25 cellular contexts compared by ENCODE assay signal in genomic region chr20:53494753-53495152, GRCh38.
"Had no signal": no experiment of that assay in that cellular context is flagged by ENCODE, and none has a peak within 500 bp of the region (broad histone marks: within the 10 kb centered on the region; RNA-seq: fewer than 3 reads in every experiment).

No MANE protein-coding gene starts in this region.

- DNase-seq: dermis blood vessel endothelial cell; effector CD4-positive, alpha-beta T cell; endodermal cell; erythroblast; foreskin melanocyte; left cardiac atrium; left ventricle myocardium inferior; lower lobe of right lung; natural killer cell; sigmoid colon; stimulated activated CD4-positive, alpha-beta T cell treated with anti-CD3 and anti-CD28 coated beads, Interleukin-12 subunit alpha, Interleukin-12 subunit beta, amount 100 ng/mL, for 4 hours; stimulated activated naive CD4-positive, alpha-beta T cell; stomach; substantia nigra; transverse colon had no signal

- H3K4me1 Mint-ChIP-seq: endodermal cell, natural killer cell had no signal

- H3K9me3 ChIP-seq: lower lobe of right lung, prostate gland, sigmoid colon, stomach, thoracic aorta, transverse colon had no signal

- H3K4me2 ChIP-seq: hepatocyte had no signal

- H3K36me3 Mint-ChIP-seq: natural killer cell had no signal

- H3K9me3 Mint-ChIP-seq: natural killer cell had no signal

- H3K79me2 ChIP-seq: hepatocyte, parathyroid adenoma had no signal

- H3K9ac ChIP-seq: parathyroid adenoma had no signal

- H3K27me3 ChIP-seq: hepatocyte, sigmoid colon, transverse colon had no signal

- H3K36me3 ChIP-seq: left ventricle myocardium inferior, lower lobe of right lung, prostate gland, sigmoid colon, stomach, thoracic aorta, transverse colon had no signal

- H3K27ac ChIP-seq: hepatocyte, left ventricle myocardium inferior, lower lobe of right lung, parathyroid adenoma, prostate gland, sigmoid colon, skin epidermis, stomach, thoracic aorta, transverse colon had no signal

- H2AFZ ChIP-seq: hepatocyte had no signal

- H3K4me1 ChIP-seq: lower lobe of right lung, parathyroid adenoma, prostate gland, sigmoid colon, transverse colon had no signal

- H3K27ac Mint-ChIP-seq: endodermal cell, memory B cell, natural killer cell had no signal

- H3K4me3 Mint-ChIP-seq: endodermal cell, memory B cell, mesothelial cell of epicardium, natural killer cell had no signal

- FAIRE-seq: colon, endothelial cell of umbilical vein, kidney had no signal

- ATAC-seq: left cardiac atrium, lower lobe of right lung, natural killer cell had no signal

- H3K4me3 ChIP-seq: hepatocyte, left ventricle myocardium inferior, lower lobe of right lung, prostate gland, sigmoid colon, skin epidermis, stomach, thoracic aorta, transverse colon had no signal
